Comparison of ENCODE assay signal across 1 cellular context in the genomic region with DNA sequence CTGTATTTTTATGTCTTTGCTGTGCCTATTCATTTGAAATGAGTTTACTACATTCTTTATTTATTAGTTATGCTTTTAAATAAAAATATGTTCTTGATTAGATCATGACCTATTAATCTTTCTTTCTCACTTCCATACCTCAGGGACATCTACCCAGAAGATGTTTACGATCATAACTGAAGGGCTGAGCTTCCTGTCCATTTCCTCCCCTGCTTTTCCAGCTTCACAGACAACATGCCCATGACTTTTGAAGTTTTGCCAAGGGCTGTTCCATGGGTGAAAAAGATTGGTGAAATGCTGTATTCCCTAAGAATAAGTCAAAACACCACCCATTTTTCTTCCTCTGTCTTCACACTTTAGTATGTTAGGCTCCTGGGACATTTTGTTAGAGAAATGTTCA.
TF ChIP-seq lines count a peak whose summit lies in the region.

No MANE protein-coding gene starts in this region.

TF ChIP-seq in IMR-90, 13 proteins besides CTCF, POLR2A, EP300 and RAD21:
- TF ChIP-seq BHLHE40 (IDR thresholded peaks at IDR 0.05; ENCODE audit: low read depth, low read length), result no peak
- no peak for TF ChIP-seq MAFK (IDR thresholded peaks at IDR 0.05; ENCODE audit: low read depth, low read length)
- TF ChIP-seq, protein P1, sequence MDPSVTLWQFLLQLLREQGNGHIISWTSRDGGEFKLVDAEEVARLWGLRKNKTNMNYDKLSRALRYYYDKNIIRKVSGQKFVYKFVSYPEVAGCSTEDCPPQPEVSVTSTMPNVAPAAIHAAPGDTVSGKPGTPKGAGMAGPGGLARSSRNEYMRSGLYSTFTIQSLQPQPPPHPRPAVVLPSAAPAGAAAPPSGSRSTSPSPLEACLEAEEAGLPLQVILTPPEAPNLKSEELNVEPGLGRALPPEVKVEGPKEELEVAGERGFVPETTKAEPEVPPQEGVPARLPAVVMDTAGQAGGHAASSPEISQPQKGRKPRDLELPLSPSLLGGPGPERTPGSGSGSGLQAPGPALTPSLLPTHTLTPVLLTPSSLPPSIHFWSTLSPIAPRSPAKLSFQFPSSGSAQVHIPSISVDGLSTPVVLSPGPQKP (IDR thresholded peaks at IDR 0.05; ENCODE audit: borderline replicate concordance, low read depth, low read length), result no peak
- TF ChIP-seq MAZ (IDR thresholded peaks at IDR 0.05; ENCODE audit: borderline replicate concordance, low read depth, low read length), result no peak
- TF ChIP-seq NFE2L2 (IDR thresholded peaks at IDR 0.05; ENCODE audit: low read depth, low read length), result no peak
- TF ChIP-seq RFX5 (IDR thresholded peaks at IDR 0.05; ENCODE audit: low read depth, low read length), result no peak
- TF ChIP-seq SMC3 (IDR thresholded peaks at IDR 0.05; ENCODE audit: low read depth, low read length), result no peak
- TF ChIP-seq MXI1 (IDR thresholded peaks at IDR 0.05; ENCODE audit: borderline replicate concordance, low read depth, low read length), result no peak
- TF ChIP-seq, protein P2, sequence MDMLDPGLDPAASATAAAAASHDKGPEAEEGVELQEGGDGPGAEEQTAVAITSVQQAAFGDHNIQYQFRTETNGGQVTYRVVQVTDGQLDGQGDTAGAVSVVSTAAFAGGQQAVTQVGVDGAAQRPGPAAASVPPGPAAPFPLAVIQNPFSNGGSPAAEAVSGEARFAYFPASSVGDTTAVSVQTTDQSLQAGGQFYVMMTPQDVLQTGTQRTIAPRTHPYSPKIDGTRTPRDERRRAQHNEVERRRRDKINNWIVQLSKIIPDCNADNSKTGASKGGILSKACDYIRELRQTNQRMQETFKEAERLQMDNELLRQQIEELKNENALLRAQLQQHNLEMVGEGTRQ (IDR thresholded peaks at IDR 0.05; ENCODE audit: low read depth, low read length), result no peak
- no peak for TF ChIP-seq RCOR1 (IDR thresholded peaks at IDR 0.05; ENCODE audit: insufficient replicate concordance, low read length)
- TF ChIP-seq CHD1 (IDR thresholded peaks at IDR 0.05; ENCODE audit: low read depth, low read length), result no peak
- no peak for TF ChIP-seq FOS (IDR thresholded peaks at IDR 0.05; ENCODE audit: low read depth, low read length)
- no peak for TF ChIP-seq CEBPB (IDR thresholded peaks at IDR 0.05; ENCODE audit: low read depth, low read length)
